ENCODE assay signal across 18 cellular contexts in the genomic region with DNA sequence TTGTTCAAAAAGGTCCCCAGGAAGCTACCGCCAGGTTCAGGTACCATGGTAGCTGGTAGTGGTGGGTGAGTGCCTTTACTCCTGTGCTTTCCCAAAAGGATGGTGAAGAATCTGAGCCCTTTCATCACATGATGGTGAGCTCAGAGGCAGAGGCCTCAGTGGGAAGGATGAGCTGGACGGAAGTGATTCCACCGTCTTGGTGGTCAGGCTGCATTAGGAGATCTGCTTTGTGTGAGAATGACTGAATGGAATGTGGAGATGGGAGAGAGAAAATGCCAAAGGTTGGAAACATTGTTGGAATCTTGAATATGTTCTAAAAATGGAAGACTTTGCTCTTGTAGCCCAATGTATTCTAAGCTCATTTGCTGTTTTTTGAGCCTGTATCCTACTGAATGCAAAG.
DNase-seq lines count a peak whose midpoint lies in the region; ATAC-seq, FAIRE-seq and TF ChIP-seq lines count a peak whose summit lies in the region.
"Had no signal": no experiment of that assay in that cellular context is flagged by ENCODE, and none has a peak within 500 bp of the region (broad histone marks: within the 10 kb centered on the region; RNA-seq: fewer than 3 reads in every experiment).

No MANE protein-coding gene starts in this region.

- TF ChIP-seq CTCF in BJ (IDR thresholded peaks at IDR 0.05; ENCODE audit: insufficient read depth, low read depth, low read length), result no peak

- FAIRE-seq in RCC 7860 (lab: Jason Lieb, UNC), result no peak
- FAIRE-seq: endometrium had no signal

- no peaks in the 10 kb centered on the region for H3K36me3 ChIP-seq in BJ (ENCODE audit: control insufficient read depth, insufficient read depth, low read length)
- H3K36me3 ChIP-seq: ascending aorta had no signal

- H3K27me3 ChIP-seq in BJ (ENCODE audit: control insufficient read depth, insufficient read depth, low read length), result no peaks in the 10 kb centered on the region
- H3K27me3 ChIP-seq: ascending aorta had no signal

- H3K4me3 ChIP-seq in BJ (ENCODE audit: low read depth, low read length), result no peak overlapping the region
- H3K4me3 ChIP-seq: ascending aorta had no signal

- POLR2A ChIA-PET in BJ (lab: Charles Lee), result no interaction called here

- ATAC-seq in GM18511 (IDR thresholded peaks at IDR 0.05; ENCODE audit: unreplicated experiment) (no peak), HG02763 (IDR thresholded peaks at IDR 0.05; ENCODE audit: unreplicated experiment) (no peak)
- ATAC-seq: activated CD4-positive, CD25-positive, alpha-beta regulatory T cell treated with anti-CD3 and anti-CD28 coated beads, Interleukin-2, amount 50 U/mL, for 24 hours; stimulated activated memory B cell treated with anti-CD40 and anti-IgM and Interleukin-4, amounts not matched to agents 10 μg/mL and 1 μg/mL and 100 μg/mL, for 72 hours had no signal

- DNase-seq in BJ (ENCODE audit: low read depth) (peak; percentile 87), RCC 7860 (ENCODE audit: low spot score) (peak; percentile 63), fibroblast of gingiva (ENCODE audit: low read depth) (peak; percentile 62), non-pigmented ciliary epithelial cell (ENCODE audit: low read depth) (peak; percentile 86), AML-193 (lab: John Stamatoyannopoulos, UW) (no peak)
- DNase-seq in activated T-cell treated with anti-CD3 and anti-CD28 coated beads, Interleukin-2, amount 50 U/mL, for 48 hours, result no peak
- DNase-seq: activated T-cell treated with anti-CD3 and anti-CD28 coated beads, Interleukin-2, amount 50 U/mL, for 1 hour; CD4-positive, alpha-beta memory T cell; GF-D8; mesendoderm; NCI-H2171 treated with DMSO at 0.1 percent for 48 hours; stimulated activated CD4-positive, alpha-beta T cell treated with anti-CD3 and anti-CD28 coated beads, Interleukin-4, amount 100 ng/mL, for 1 hour had no signal

- CTCF ChIA-PET in BJ (lab: Yijun Ruan, JAX), result interaction anchor here (0.8 kb wide), 1 partner anchor 14 kb away, joined by 5 read pairs; no protein-coding TSS in a partner anchor

Comparison
In these comparisons a context has a peak if more than half of its experiments do, and no peak if none do; other contexts are left out.
1. DNase-seq: peak in BJ (single experiment), RCC 7860 (single experiment), fibroblast of gingiva (single experiment) and non-pigmented ciliary epithelial cell (single experiment); none in AML-193 (0 of 2) and activated T-cell treated with anti-CD3 and anti-CD28 coated beads, Interleukin-2, amount 50 U/mL, for 48 hours (0 of 2).